In genomic region chr3:82796765-82797164, GRCh38 we compare ENCODE assay signal across 1 cellular context.
TF ChIP-seq lines count a peak whose summit lies in the region.

No MANE protein-coding gene starts in this region.

TF ChIP-seq in WTC11, 78 proteins besides CTCF, POLR2A, EP300 and RAD21 (continued from another document):
- TF ChIP-seq E2F4 (CRISPR knock-in tag; IDR thresholded peaks at IDR 0.05; ENCODE audit: borderline replicate concordance, low read depth) (no peak), NFE2L1 (CRISPR knock-in tag; IDR thresholded peaks at IDR 0.05) (no peak)
